ENCODE assay signal across 15 cellular contexts in the genomic region with DNA sequence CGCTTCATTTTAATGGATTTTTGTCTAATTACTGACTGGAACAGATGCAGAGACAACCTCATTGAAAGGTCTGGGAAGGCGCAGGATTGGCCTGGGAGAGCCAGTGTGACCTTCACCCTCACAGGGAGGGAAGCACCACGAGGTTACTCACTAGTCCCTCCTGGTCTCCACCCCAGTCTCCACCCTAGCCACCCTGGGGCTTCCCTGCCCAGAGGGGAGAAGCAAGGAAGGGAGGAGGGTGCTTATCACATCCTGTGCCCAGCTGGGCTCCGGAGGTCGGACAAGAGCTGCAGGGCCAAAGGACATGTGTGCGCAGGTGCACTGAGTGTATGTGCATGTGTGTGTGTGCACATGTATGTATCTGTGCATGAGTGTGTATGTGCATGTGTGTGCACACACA.
DNase-seq lines count a peak whose midpoint lies in the region; FAIRE-seq and TF ChIP-seq lines count a peak whose summit lies in the region.
"Had no signal": no experiment of that assay in that cellular context is flagged by ENCODE, and none has a peak within 500 bp of the region (broad histone marks: within the 10 kb centered on the region; RNA-seq: fewer than 3 reads in every experiment).

No MANE protein-coding gene starts in this region.

- FAIRE-seq in HTR-8/SVneo (lab: Jason Lieb, UNC) (peak; percentile 42), bronchial epithelial cell (lab: Jason Lieb, UNC) (peak; percentile 88)

- intact Hi-C loops in Calu3 (cut with micrococcal nuclease; ENCODE audit: unreplicated experiment): no loop called here

- H3K4me3 Mint-ChIP-seq in Calu3 (ENCODE audit: low read depth, unreplicated experiment) (peak overlapping the region; percentile 2), neural crest cell (no peak overlapping the region)
- H3K4me3 Mint-ChIP-seq: GM23338, T-cell had no signal

- peaks cover 3% of the 10 kb centered on the region for H3K9me3 Mint-ChIP-seq in Calu3 (ENCODE audit: low read depth, unreplicated experiment)
- H3K9me3 Mint-ChIP-seq in neural crest cell: peaks cover 3% of the 10 kb centered on the region
- H3K9me3 Mint-ChIP-seq: GM23338, T-cell had no signal

- no peak overlapping the region for H3K4me3 ChIP-seq in bronchial epithelial cell (ENCODE audit: low read depth, low read length)
- H3K4me3 ChIP-seq: ascending aorta, GM23338, thoracic aorta had no signal

- H3K27ac Mint-ChIP-seq in Calu3 (ENCODE audit: unreplicated experiment): peak overlapping the region; percentile 92
- peak overlapping the region; percentile 86 for H3K27ac Mint-ChIP-seq in neural crest cell (ENCODE audit: unreplicated experiment)
- H3K27ac Mint-ChIP-seq: GM23338, T-cell had no signal

- peaks cover 35% of the 10 kb centered on the region for H3K4me1 Mint-ChIP-seq in Calu3 (ENCODE audit: low read depth, unreplicated experiment)
- peaks cover 23% of the 10 kb centered on the region for H3K4me1 Mint-ChIP-seq in neural crest cell

- DNase-seq in Calu3: no peak
- DNase-seq in HTR-8/SVneo (ENCODE audit: insufficient read length, low spot score): no peak
- no peak for DNase-seq in bronchial epithelial cell (ENCODE audit: low read depth)
- no peak for DNase-seq in neural crest cell (ENCODE audit: low read depth, low spot score)
- no peak for DNase-seq in SK-N-DZ (ENCODE audit: low spot score)
- DNase-seq in DMS114 treated with DMSO at 0.1 percent for 48 hours (lab: John Stamatoyannopoulos, UW; ENCODE audit: unreplicated experiment): no peak
- no peak for DNase-seq in dermis blood vessel endothelial cell
- DNase-seq: foreskin keratinocyte, KBM-7, NCI-H1092 treated with DMSO at 0.1 percent for 48 hours, NCI-H774, T-cell had no signal

- H3K36me3 ChIP-seq in bronchial epithelial cell (ENCODE audit: control insufficient read depth, insufficient read depth, low read length): no peaks in the 10 kb centered on the region
- H3K36me3 ChIP-seq: ascending aorta, thoracic aorta had no signal

- H3K27me3 Mint-ChIP-seq in Calu3 (ENCODE audit: unreplicated experiment) (no peaks in the 10 kb centered on the region), neural crest cell (ENCODE audit: low read depth) (no peaks in the 10 kb centered on the region)

- BruUV-seq in Calu3 (replicated peaks; lab: Mats Ljungman, UMichigan): no TSS peak

- H3K27me3 ChIP-seq in bronchial epithelial cell (ENCODE audit: control insufficient read depth, insufficient read depth, low read length): no peaks in the 10 kb centered on the region
- H3K27me3 ChIP-seq: ascending aorta had no signal

- TF ChIP-seq CTCF in Calu3 (IDR thresholded peaks at IDR 0.05; ENCODE audit: unreplicated experiment): no peak
- no peak for TF ChIP-seq CTCF in bronchial epithelial cell (IDR thresholded peaks at IDR 0.05; ENCODE audit: insufficient read depth, low read length, severe bottlenecking)
- TF ChIP-seq CTCF in neural crest cell (conservative IDR thresholded peaks at IDR 0.05): no peak

- CTCF ChIA-PET in Calu3 (lab: Charles Lee): no interaction called here

- H3K36me3 Mint-ChIP-seq in Calu3 (ENCODE audit: insufficient read depth, unreplicated experiment) (peaks cover 32% of the 10 kb centered on the region), neural crest cell (ENCODE audit: low read depth) (no peaks in the 10 kb centered on the region)
- H3K36me3 Mint-ChIP-seq: T-cell had no signal
